25 cellular contexts compared by ENCODE assay signal in genomic region chr19:13408889-13409518, GRCh38.
A peak's percentile ranks its signal among the peaks of the same experiment; 100 is the strongest.
DNase-seq lines count a peak whose midpoint lies in the region; ATAC-seq and TF ChIP-seq lines count a peak whose summit lies in the region.
"Had no signal": no experiment of that assay in that cellular context is flagged by ENCODE, and none has a peak within 500 bp of the region (broad histone marks: within the 10 kb centered on the region; RNA-seq: fewer than 3 reads in every experiment).

No MANE protein-coding gene starts in this region.

- no peak overlapping the region for H2BK120ac ChIP-seq in H9 (ENCODE audit: low read depth, low read length, poor library complexity, severe bottlenecking)

- H3K27ac ChIP-seq in H9 (ENCODE audit: insufficient read length, low read depth, low read length) (no peak overlapping the region), neural cell (ENCODE audit: low read length) (peak overlapping the region; percentile 90)
- H3K27ac ChIP-seq: C4-2B, GM23248 had no signal

- H2AFZ ChIP-seq in H9 (ENCODE audit: low read length) (no peak overlapping the region), neural cell (ENCODE audit: low read depth, low read length) (peak overlapping the region; percentile 2)
- H2AFZ ChIP-seq: GM23248 had no signal

- in situ Hi-C loops in G401 (cut with HindIII; ENCODE audit: low sequenced_read_pairs) = no loop called here

- no peak overlapping the region for H3K9ac ChIP-seq in H9 (ENCODE audit: extremely low read depth, insufficient read length, low read length)
- H3K9ac ChIP-seq in neural cell (ENCODE audit: low read length) = peak overlapping the region; percentile 55
- H3K9ac ChIP-seq: GM23248 had no signal

- POLR2A ChIA-PET in activated CD8-positive, alpha-beta T cell treated with anti-CD3 and anti-CD28 coated beads for 36 hours (lab: Charles Lee) = no interaction called here

- H4K5ac ChIP-seq in H9 (ENCODE audit: insufficient read length, low read depth, low read length) = no peak overlapping the region

- H3K79me2 ChIP-seq in H9 (ENCODE audit: insufficient read depth, low read length) (no peaks in the 10 kb centered on the region), neural cell (replicated peaks; ENCODE audit: insufficient read depth, low read length) (peaks cover 3% of the 10 kb centered on the region)

- no peak overlapping the region for H3K27ac Mint-ChIP-seq in H9
- no peak overlapping the region for H3K27ac Mint-ChIP-seq in activated CD8-positive, alpha-beta T cell treated with anti-CD3 and anti-CD28 coated beads for 36 hours
- H3K27ac Mint-ChIP-seq: B cell; CD8-positive, alpha-beta T cell; T-helper 1 cell treated with Interleukin-12 subunit alpha and Interleukin-12 subunit beta and Interleukin-4 antibody, amounts not matched to agents 30 μg/mL and 1 μg/mL, for 36 hours had no signal

- H3K9me3 ChIP-seq in H9 (ENCODE audit: control insufficient read depth, low read depth, low read length) (no peaks in the 10 kb centered on the region), neural cell (ENCODE audit: low read length) (no peaks in the 10 kb centered on the region)
- H3K9me3 ChIP-seq: Caco-2, HAP-1, MG63 had no signal

- H3K23ac ChIP-seq in H9 (ENCODE audit: insufficient read length, low read depth, low read length) = no peak overlapping the region

- H3K23me2 ChIP-seq in H9 (ENCODE audit: insufficient read length, low read depth, low read length, poor library complexity, severe bottlenecking) = no peaks in the 10 kb centered on the region

- H3K9me2 ChIP-seq in neural cell (ENCODE audit: insufficient read depth, low read length) = no peaks in the 10 kb centered on the region

- H3K36me3 Mint-ChIP-seq in H9 (ENCODE audit: insufficient read depth in 1 of 3, low read depth in 3 of 3) = peaks cover 0 to 7% (median 0%) of the 10 kb centered on the region in 3 experiments; a peak in 3 of 7 replicates
- H3K36me3 Mint-ChIP-seq in activated CD8-positive, alpha-beta T cell treated with anti-CD3 and anti-CD28 coated beads for 36 hours (ENCODE audit: low read depth) = no peaks in the 10 kb centered on the region
- H3K36me3 Mint-ChIP-seq: CD8-positive, alpha-beta T cell had no signal

- no peaks in the 10 kb centered on the region for H3K4me1 ChIP-seq in H9 (ENCODE audit: insufficient read depth, low read length)
- H3K4me1 ChIP-seq: Caco-2, HAP-1 had no signal

- TF ChIP-seq CTCF in H9 (conservative IDR thresholded peaks at IDR 0.05) (no peak), neural cell (IDR thresholded peaks at IDR 0.05; ENCODE audit: poor library complexity, severe bottlenecking) (no peak)
- no peak for TF ChIP-seq CTCF in activated CD8-positive, alpha-beta T cell treated with anti-CD3 and anti-CD28 coated beads for 36 hours (IDR thresholded peaks at IDR 0.05)

- H3K14ac ChIP-seq in H9 (ENCODE audit: insufficient read depth, low read length) = no peak overlapping the region

- no peak overlapping the region for H3K56ac ChIP-seq in H9 (ENCODE audit: insufficient read length, low read depth, low read length)

- H2BK5ac ChIP-seq in H9 (ENCODE audit: insufficient read length, low read length) = no peak overlapping the region

- H3K4me3 ChIP-seq in neural cell (ENCODE audit: low read length) = peak overlapping the region; percentile 55
- H3K4me3 ChIP-seq: GM23248, HAP-1, MG63 had no signal

- H3F3A ChIP-seq in neural cell (ENCODE audit: insufficient read depth, low read length, poor library complexity, severe bottlenecking) = no peaks in the 10 kb centered on the region

- H3K36me3 ChIP-seq in neural cell (ENCODE audit: insufficient read depth, low read length) = no peaks in the 10 kb centered on the region
- H3K36me3 ChIP-seq: HAP-1, MG63 had no signal

- H3K27me3 ChIP-seq in H9 (ENCODE audit: insufficient read depth, low read length) = no peaks in the 10 kb centered on the region
- H3K27me3 ChIP-seq in neural cell (ENCODE audit: insufficient read depth, low read depth, low read length) = no peaks in the 10 kb centered on the region

- H3K4me1 Mint-ChIP-seq in H9 = no peaks in the 10 kb centered on the region; a peak in 1 of 4 replicates
- H3K4me1 Mint-ChIP-seq in activated CD8-positive, alpha-beta T cell treated with anti-CD3 and anti-CD28 coated beads for 36 hours (ENCODE audit: low read depth) = no peaks in the 10 kb centered on the region
- H3K4me1 Mint-ChIP-seq: B cell had no signal

- H3K4me3 Mint-ChIP-seq in H9 = no peak overlapping the region
- H3K4me3 Mint-ChIP-seq in activated CD8-positive, alpha-beta T cell treated with anti-CD3 and anti-CD28 coated beads for 36 hours = no peak overlapping the region
- H3K4me3 Mint-ChIP-seq: B cell; CD8-positive, alpha-beta T cell; T-helper 1 cell treated with Interleukin-12 subunit alpha and Interleukin-12 subunit beta and Interleukin-4 antibody, amounts not matched to agents 30 μg/mL and 1 μg/mL, for 36 hours had no signal

- no CpG with 5 or more reads among the region's 16 CpGs for WGBS in H9 (ENCODE audit: extremely low coverage, insufficient read length, low lambda C conversion rate)

- no peak overlapping the region for H2BK20ac ChIP-seq in H9 (ENCODE audit: low read depth, low read length, poor library complexity, severe bottlenecking)

- H2AK5ac ChIP-seq in H9 (ENCODE audit: insufficient read length, low read length) = peak overlapping the region; percentile 47

- no peak overlapping the region for H3K4ac ChIP-seq in H9 (ENCODE audit: low read depth, low read length)

- H4K91ac ChIP-seq in H9 (ENCODE audit: insufficient read length, low read depth, low read length) = no peak overlapping the region

- H3K27me3 Mint-ChIP-seq in H9 (ENCODE audit: low read depth) = peaks cover 1% of the 10 kb centered on the region; the same call in 1 of the 2 replicates
- peaks cover 11% of the 10 kb centered on the region for H3K27me3 Mint-ChIP-seq in activated CD8-positive, alpha-beta T cell treated with anti-CD3 and anti-CD28 coated beads for 36 hours

- no peaks in the 10 kb centered on the region for H3K79me1 ChIP-seq in H9 (ENCODE audit: insufficient read depth, low read depth, low read length, poor library complexity, severe bottlenecking)

- H2BK15ac ChIP-seq in H9 (ENCODE audit: low read depth, low read length) = no peak overlapping the region

- H2BK12ac ChIP-seq in H9 (ENCODE audit: insufficient read length, low read depth, low read length) = no peak overlapping the region

- intact Hi-C loops in activated CD8-positive, alpha-beta T cell treated with anti-CD3 and anti-CD28 coated beads for 36 hours (cut with micrococcal nuclease) = no loop called here

- H3K18ac ChIP-seq in H9 (ENCODE audit: insufficient read length, low read depth, low read length) = no peak overlapping the region

- no peaks in the 10 kb centered on the region for H4K20me1 ChIP-seq in H9 (ENCODE audit: control insufficient read depth, insufficient read depth, insufficient read length)
- H4K20me1 ChIP-seq in neural cell (ENCODE audit: insufficient read depth) = no peaks in the 10 kb centered on the region

- no peaks in the 10 kb centered on the region; a peak in 1 of 5 replicates for H3K9me3 Mint-ChIP-seq in H9
- peaks cover 1% of the 10 kb centered on the region for H3K9me3 Mint-ChIP-seq in activated CD8-positive, alpha-beta T cell treated with anti-CD3 and anti-CD28 coated beads for 36 hours
- H3K9me3 Mint-ChIP-seq: CD8-positive, alpha-beta T cell had no signal

- peak; percentile 88 for TF ChIP-seq EP300 in neural cell (conservative IDR thresholded peaks at IDR 0.05; ENCODE audit: poor library complexity, severe bottlenecking)

- H3K4me2 ChIP-seq in H9 (ENCODE audit: insufficient read depth, insufficient read length, low read length) (no peak overlapping the region), neural cell (ENCODE audit: low read length) (peak overlapping the region; percentile 41)

- no peak overlapping the region for H3T11ph ChIP-seq in H9 (ENCODE audit: low read length)

- DNase-seq in G401 (ENCODE audit: low spot score) (peak; percentile 47), H9 (no peak), ecto neural progenitor cell (ENCODE audit: low spot score) (peak; percentile 55), NOMO-1 (lab: John Stamatoyannopoulos, UW; ENCODE audit: unreplicated experiment in 2 of 2) (no peak), SIG-M5 treated with dmso at 0.1 percent for 504 hours (lab: John Stamatoyannopoulos, UW; ENCODE audit: unreplicated experiment) (no peak)
- DNase-seq in activated CD8-positive, alpha-beta T cell treated with anti-CD3 and anti-CD28 coated beads for 36 hours = no peak
- DNase-seq: Caco-2; CD8-positive, alpha-beta T cell; DMS79 treated with DMSO at 0.1 percent for 48 hours; GM23248; KG1; MG63; NCI-H1105 treated with DMSO at 0.1 percent for 48 hours; NCI-H146; NCI-H2029; NCI-H2171 treated with DMSO at 0.1 percent for 48 hours; NCI-H446; NCI-H524 treated with DMSO at 0.1 percent for 48 hours; RPMI8226; SHP77 had no signal

- no peak overlapping the region for H4K8ac ChIP-seq in H9 (replicated peaks; ENCODE audit: insufficient read length, low read depth, low read length)

- CTCF ChIA-PET in activated CD8-positive, alpha-beta T cell treated with anti-CD3 and anti-CD28 coated beads for 36 hours (lab: Charles Lee) = interaction anchor here (1.2 kb wide), 1 partner anchor 20 kb away, joined by 3 read pairs; no protein-coding TSS in a partner anchor

- peak; percentile 33 for TF ChIP-seq RAD21 in neural cell (conservative IDR thresholded peaks at IDR 0.05)

- ATAC-seq in activated CD8-positive, alpha-beta T cell treated with anti-CD3 and anti-CD28 coated beads for 36 hours = no peak
- ATAC-seq: CD8-positive, alpha-beta T cell had no signal

TF ChIP-seq in neural cell, 6 proteins besides CTCF, POLR2A, EP300 and RAD21 (continues in another document):
- TF ChIP-seq SMC3 (conservative IDR thresholded peaks at IDR 0.05; ENCODE audit: poor library complexity) = peak; percentile 19
- TF ChIP-seq MXI1 (conservative IDR thresholded peaks at IDR 0.05; ENCODE audit: poor library complexity, severe bottlenecking) = peak; percentile 84

Comparison
In these comparisons a context has a peak if more than half of its experiments do, and no peak if none do; other contexts are left out.
1. DNase-seq: peak in G401 (single experiment) and ecto neural progenitor cell (single experiment); none in H9 (single experiment), activated CD8-positive, alpha-beta T cell treated with anti-CD3 and anti-CD28 coated beads for 36 hours (single experiment), NOMO-1 (0 of 2) and SIG-M5 treated with dmso at 0.1 percent for 504 hours (single experiment).